ENCODE assay signal across 15 cellular contexts in genomic region chr7:99404235-99404976, GRCh38. TPM values are rescaled to one million over a fixed set of nuclear protein-coding genes. Genes with fewer than 3 reads are reported as not detected.
A peak's percentile ranks its signal among the peaks of the same experiment; 100 is the strongest.
DNase-seq lines count a peak whose midpoint lies in the region; ATAC-seq and TF ChIP-seq lines count a peak whose summit lies in the region.
"Had no signal": no experiment of that assay in that cellular context is flagged by ENCODE, and none has a peak within 500 bp of the region (broad histone marks: within the 10 kb centered on the region; RNA-seq: fewer than 3 reads in every experiment).

No MANE protein-coding gene starts in this region.

- H3K9ac ChIP-seq in adipocyte (ENCODE audit: low read length) (peak overlapping the region; percentile 41), mesenchymal stem cell (ENCODE audit: low read length) (peak overlapping the region; percentile 42)

- H3K36me3 ChIP-seq in ACC112 (ENCODE audit: insufficient read depth, low read length) (peaks cover 14% of the 10 kb centered on the region; the same call in 1 of the 2 replicates), adipocyte (ENCODE audit: control insufficient read depth, insufficient read depth, low read length, severe bottlenecking) (peaks cover 41% of the 10 kb centered on the region), mesenchymal stem cell (ENCODE audit: control insufficient read depth in 1 of 2, insufficient read depth in 2 of 2, low read depth in 1 of 2, low read length in 2 of 2) (peaks cover 42 to 51% of the 10 kb centered on the region in 2 experiments)
- H3K36me3 ChIP-seq: ovary had no signal

- no peak overlapping the region for H2BK120ac ChIP-seq in mesenchymal stem cell (ENCODE audit: low read depth, low read length)

- H3K14ac ChIP-seq in mesenchymal stem cell (ENCODE audit: low read length in 2 of 2): no peak overlapping the region

- no peak overlapping the region for H3K23ac ChIP-seq in mesenchymal stem cell (ENCODE audit: low read length in 2 of 2)

- no peak overlapping the region for H2AK5ac ChIP-seq in mesenchymal stem cell (ENCODE audit: low read length, severe bottlenecking)

- no peak overlapping the region for H2AFZ ChIP-seq in ACC112 (ENCODE audit: low read length, unreplicated experiment)
- no peak overlapping the region for H2AFZ ChIP-seq in mesenchymal stem cell (ENCODE audit: low read depth, low read length)

- no peak overlapping the region for H3K4ac ChIP-seq in mesenchymal stem cell (ENCODE audit: low read depth in 1 of 2, low read length in 2 of 2)

- H3K4me3 ChIP-seq in ACC112 (ENCODE audit: low read depth, low read length) (no peak overlapping the region), adipocyte (ENCODE audit: low read length) (no peak overlapping the region), mesenchymal stem cell (ENCODE audit: insufficient read depth in 1 of 2, low read depth in 1 of 2, low read length in 2 of 2) (peak overlapping the region in 1 of 2 experiments; percentile 22)
- H3K4me3 ChIP-seq: ovary had no signal

- H3K79me2 ChIP-seq in ACC112 (ENCODE audit: control insufficient read depth, insufficient read depth, low read length, unreplicated experiment): peaks cover 59% of the 10 kb centered on the region

- no peak overlapping the region for H4K91ac ChIP-seq in mesenchymal stem cell (ENCODE audit: low read length)

- no peak overlapping the region for H3K18ac ChIP-seq in mesenchymal stem cell (ENCODE audit: low read depth in 1 of 2, low read length in 2 of 2)

- DNase-seq in GM03348 (ENCODE audit: low spot score) (peak; percentile 41), adipocyte (ENCODE audit: low read depth) (no peak), mesenchymal stem cell (peak; percentile 37), NCI-H2171 (lab: John Stamatoyannopoulos, UW) (no peak), omental fat pad (ENCODE audit: low spot score) (no peak), SW480 (ENCODE audit: low spot score) (no peak), DMS 273 (lab: John Stamatoyannopoulos, UW; ENCODE audit: unreplicated experiment) (no peak)
- DNase-seq: activated CD4-positive, alpha-beta T cell treated with anti-CD3 and anti-CD28 coated beads, Interleukin-2, amount 50 U/mL, for 4 hours; dermis blood vessel endothelial cell; left colon; OCI-M1; stimulated activated CD4-positive, alpha-beta T cell treated with anti-CD3 and anti-CD28 coated beads, Interleukin-1b, Interleukin-23, amount 100 ng/mL, for 48 hours; T-helper 1 cell had no signal

- no peak overlapping the region for H2BK5ac ChIP-seq in mesenchymal stem cell (ENCODE audit: low read depth, low read length, poor library complexity, severe bottlenecking)

- no peak overlapping the region for H2BK15ac ChIP-seq in mesenchymal stem cell (ENCODE audit: low read depth, poor library complexity, severe bottlenecking)

- H3K4me1 ChIP-seq in ACC112 (ENCODE audit: control insufficient read depth, insufficient read depth, low read length, unreplicated experiment): peaks cover 32% of the 10 kb centered on the region
- H3K4me1 ChIP-seq in adipocyte (ENCODE audit: control insufficient read depth, insufficient read depth, low read length): peaks cover 32% of the 10 kb centered on the region
- H3K4me1 ChIP-seq in mesenchymal stem cell (ENCODE audit: control insufficient read depth, insufficient read depth, low read depth, low read length): peaks cover 19% of the 10 kb centered on the region

- H3K27ac ChIP-seq in ACC112 (ENCODE audit: low read depth, low read length) (peak overlapping the region; percentile 14; the same call in 1 of the 2 replicates), mesenchymal stem cell (ENCODE audit: low read length, poor library complexity, severe bottlenecking) (no peak overlapping the region)
- H3K27ac ChIP-seq: ovary had no signal

- no peak overlapping the region for H3K4me2 ChIP-seq in mesenchymal stem cell (ENCODE audit: low read length, poor library complexity, severe bottlenecking)

- 91% methylated on average over 18 of the region's 18 CpGs for WGBS in mesenchymal stem cell

- H3K9me3 ChIP-seq in adipocyte (ENCODE audit: control insufficient read depth, low read length) (no peaks in the 10 kb centered on the region), mesenchymal stem cell (ENCODE audit: control insufficient read depth, low read length) (no peaks in the 10 kb centered on the region)
- H3K9me3 ChIP-seq: ovary had no signal

- H3K79me1 ChIP-seq in mesenchymal stem cell (replicated peaks; ENCODE audit: low read length, poor library complexity, severe bottlenecking): peaks cover 30% of the 10 kb centered on the region

- TF ChIP-seq CTCF in omental fat pad (IDR thresholded peaks at IDR 0.05): no peak

- H4K8ac ChIP-seq in mesenchymal stem cell (ENCODE audit: low read length): no peak overlapping the region

- ATAC-seq in omental fat pad (ENCODE audit: low FRiP score): no peak
- ATAC-seq: left colon had no signal

- H3K27me3 ChIP-seq in ACC112 (ENCODE audit: insufficient read depth, low read length): no peaks in the 10 kb centered on the region
- no peaks in the 10 kb centered on the region for H3K27me3 ChIP-seq in adipocyte (replicated peaks; ENCODE audit: control insufficient read depth, insufficient read depth, low read length)
- H3K27me3 ChIP-seq in mesenchymal stem cell (ENCODE audit: control insufficient read depth in 1 of 2, insufficient read depth in 1 of 2, low read length in 2 of 2): no peaks in the 10 kb centered on the region
- H3K27me3 ChIP-seq: ovary had no signal

- H2BK12ac ChIP-seq in mesenchymal stem cell (ENCODE audit: low read length in 2 of 2): no peak overlapping the region

RNA-seq across cellular contexts. Expression of gene PDAP1, which starts 4.0 kb away (rescaled TPM):
- polyA plus RNA-seq in mesenchymal stem cell (2013, experiment 1 of 2): 109 TPM
- 104 TPM for polyA plus RNA-seq in mesenchymal stem cell (2013, experiment 2 of 2)
- total RNA-seq in omental fat pad: 10 to 100 TPM; 41.9 to 70.2 (median 54.7) TPM

RNA-seq across cellular contexts. Expression of gene BUD31, which starts 4.4 kb away (rescaled TPM):
- 171 TPM for polyA plus RNA-seq in mesenchymal stem cell (2013, experiment 1 of 2)
- polyA plus RNA-seq in mesenchymal stem cell (2013, experiment 2 of 2): 175 TPM
- 10 to 100 TPM; 52.9 to 68.3 (median 64.8) TPM for total RNA-seq in omental fat pad

RNA-seq across cellular contexts. Expression of gene ARPC1B, which starts 29.9 kb away (rescaled TPM):
- polyA plus RNA-seq in mesenchymal stem cell (2013, experiment 1 of 2): 211 TPM
- 214 TPM for polyA plus RNA-seq in mesenchymal stem cell (2013, experiment 2 of 2)
- total RNA-seq in omental fat pad: 100 to 1,000 TPM; 221 to 387 (median 302) TPM

RNA-seq across cellular contexts. Expression of gene PTCD1, which starts 34.2 kb away (rescaled TPM):
- 2.8 TPM for polyA plus RNA-seq in mesenchymal stem cell (2013, experiment 1 of 2)
- 2.4 TPM for polyA plus RNA-seq in mesenchymal stem cell (2013, experiment 2 of 2)
- 1 to 10 TPM; 3.5 to 9.5 (median 5.4) TPM for total RNA-seq in omental fat pad

RNA-seq across cellular contexts. Expression of gene CPSF4, which starts 34.3 kb away (rescaled TPM):
- 26.1 TPM for polyA plus RNA-seq in mesenchymal stem cell (2013, experiment 1 of 2)
- polyA plus RNA-seq in mesenchymal stem cell (2013, experiment 2 of 2): 26.9 TPM
- 10 to 100 TPM; 24.3 to 49.0 (median 30.1) TPM for total RNA-seq in omental fat pad

Comparison
In these comparisons a context has a peak if more than half of its experiments do, and no peak if none do; other contexts are left out.
1. DNase-seq: peak in GM03348 (single experiment) and mesenchymal stem cell (single experiment); none in adipocyte (single experiment), NCI-H2171 (single experiment), omental fat pad (single experiment), SW480 (single experiment) and DMS 273 (single experiment).